1 cellular context compared by ENCODE assay signal in genomic region chr20:62182469-62183425, GRCh38.
TF ChIP-seq lines count a peak whose summit lies in the region.

Gene MTG2, plus strand, starts transcription at chr20:62183028. Its CDS starts 10,393 bp downstream, at chr20:62193421.

TF ChIP-seq in K562, 482 proteins besides CTCF, POLR2A, EP300 and RAD21 (continued from another document and continues in another):
- TF ChIP-seq ZSCAN32 (CRISPR knock-in tag; IDR thresholded peaks at IDR 0.05): no peak
- TF ChIP-seq ZNF175 (CRISPR knock-in tag; IDR thresholded peaks at IDR 0.05; ENCODE audit: low read depth): no peak
- TF ChIP-seq CGGBP1 (CRISPR knock-in tag; IDR thresholded peaks at IDR 0.05): peak; percentile 86
- TF ChIP-seq MTA2 (IDR thresholded peaks at IDR 0.05; ENCODE audit: low read depth): peak; percentile 24; the same call in 1 of the 2 replicates
- TF ChIP-seq SPI1 (IDR thresholded peaks at IDR 0.05; ENCODE audit: borderline replicate concordance, low read depth, low read length): 0 out of 2 replicates have a peak, but pooled peaks have one; percentile 20
- peak; percentile 45; the same call in 1 of the 2 replicates for TF ChIP-seq KLF13 (tag; IDR thresholded peaks at IDR 0.05; ENCODE audit: borderline replicate concordance, low read depth)
- peak; percentile 34; the same call in 1 of the 2 replicates for TF ChIP-seq KHSRP (IDR thresholded peaks at IDR 0.05)
- peak; percentile 84; the same call in 1 of the 2 replicates for TF ChIP-seq KAT7 (CRISPR knock-in tag; IDR thresholded peaks at IDR 0.05; ENCODE audit: borderline replicate concordance)
- peak; percentile 95 for TF ChIP-seq NR2C1 (IDR thresholded peaks at IDR 0.05)
- TF ChIP-seq NR2C1 (tag; IDR thresholded peaks at IDR 0.05): peak; percentile 97
- TF ChIP-seq CBFA2T2 (conservative IDR thresholded peaks at IDR 0.05): no peak
- no peak for TF ChIP-seq USF1 (CRISPR knock-in tag; IDR thresholded peaks at IDR 0.05)
- 0 out of 2 replicates have a peak, but pooled peaks have one; percentile 32 for TF ChIP-seq SAFB (IDR thresholded peaks at IDR 0.05; ENCODE audit: borderline replicate concordance, low read depth, low read length)
- TF ChIP-seq POLR2AphosphoS5 (IDR thresholded peaks at IDR 0.05; ENCODE audit: control insufficient read depth, insufficient read depth, low read depth, low read length): peak; percentile 93
- TF ChIP-seq HCFC1 (IDR thresholded peaks at IDR 0.05; ENCODE audit: low read depth, low read length): peak; percentile 85
- no peak for TF ChIP-seq ZNF699 (CRISPR knock-in tag; IDR thresholded peaks at IDR 0.05; ENCODE audit: insufficient replicate concordance)
- TF ChIP-seq FOXJ2 (tag; IDR thresholded peaks at IDR 0.05): no peak
- peak; percentile 70; the same call in 1 of the 2 replicates for TF ChIP-seq THAP7 (CRISPR knock-in tag; IDR thresholded peaks at IDR 0.05)
- TF ChIP-seq CXXC5 (CRISPR knock-in tag; IDR thresholded peaks at IDR 0.05): peak; percentile 90
- TF ChIP-seq TFAP4 (CRISPR knock-in tag; IDR thresholded peaks at IDR 0.05; ENCODE audit: borderline replicate concordance): peak; percentile 96
- 0 out of 2 replicates have a peak, but pooled peaks have one; percentile 3 for TF ChIP-seq ATF4 (CRISPR knock-in tag; IDR thresholded peaks at IDR 0.05)
- TF ChIP-seq ETS1 (conservative IDR thresholded peaks at IDR 0.05; ENCODE audit: control insufficient read depth, low read depth, low read length): peak; percentile 89
- TF ChIP-seq FOXM1 (IDR thresholded peaks at IDR 0.05; ENCODE audit: low read depth): no peak
- TF ChIP-seq FOXM1 (CRISPR knock-in tag; IDR thresholded peaks at IDR 0.05; ENCODE audit: low read depth): peak; percentile 55; the same call in 1 of the 2 replicates
- 0 out of 2 replicates have a peak, but pooled peaks have one; percentile 10 for TF ChIP-seq TAL1 (IDR thresholded peaks at IDR 0.05)
- peak in 1 of 2 experiments; percentile 41; a peak in 1 of 4 replicates for TF ChIP-seq SIX5 (IDR thresholded peaks at IDR 0.05; ENCODE audit: borderline replicate concordance in 1 of 2, insufficient read depth in 1 of 2, low read depth in 1 of 2, low read length in 2 of 2)
- TF ChIP-seq ZNF766 (CRISPR knock-in tag; conservative IDR thresholded peaks at IDR 0.05): no peak
- peak; percentile 59; the same call in 1 of the 2 replicates for TF ChIP-seq ZBTB2 (IDR thresholded peaks at IDR 0.05)
- peak; percentile 96 for TF ChIP-seq SIN3B (IDR thresholded peaks at IDR 0.05; ENCODE audit: low read depth)
- TF ChIP-seq HOXB6 (CRISPR knock-in tag; IDR thresholded peaks at IDR 0.05; ENCODE audit: borderline replicate concordance): no peak
- peak; percentile 60; the same call in 1 of the 2 replicates for TF ChIP-seq NCOA1 (IDR thresholded peaks at IDR 0.05; ENCODE audit: low read depth)
- no peak for TF ChIP-seq ZKSCAN8 (CRISPR knock-in tag; IDR thresholded peaks at IDR 0.05)
- TF ChIP-seq GTF2F1 (IDR thresholded peaks at IDR 0.05; ENCODE audit: low read depth, low read length): peak; percentile 31; the same call in 1 of the 2 replicates
- 0 out of 2 replicates have a peak, but pooled peaks have one; percentile 19 for TF ChIP-seq ZNF263 (CRISPR knock-in tag; IDR thresholded peaks at IDR 0.05; ENCODE audit: borderline replicate concordance)
- TF ChIP-seq ZC3H8 (IDR thresholded peaks at IDR 0.05): no peak
- peak; percentile 87; the same call in 1 of the 2 replicates for TF ChIP-seq NKRF (IDR thresholded peaks at IDR 0.05; ENCODE audit: borderline replicate concordance)
- peak; percentile 60 for TF ChIP-seq SP1 (CRISPR knock-in tag; IDR thresholded peaks at IDR 0.05)
- TF ChIP-seq ATF7 (IDR thresholded peaks at IDR 0.05): peak; percentile 82
- peak; percentile 98 for TF ChIP-seq C11orf30 (IDR thresholded peaks at IDR 0.05; ENCODE audit: low read depth)
- TF ChIP-seq L3MBTL2 (IDR thresholded peaks at IDR 0.05): peak; percentile 81
- peak; percentile 68; the same call in 1 of the 2 replicates for TF ChIP-seq HDAC2 (IDR thresholded peaks at IDR 0.05)
- TF ChIP-seq CCNT2 (IDR thresholded peaks at IDR 0.05; ENCODE audit: borderline replicate concordance, extremely low read depth, insufficient read length, low read depth, low read length): peak; percentile 88
- peak; percentile 99 for TF ChIP-seq GABPA (tag; conservative IDR thresholded peaks at IDR 0.05; ENCODE audit: low read depth)
- TF ChIP-seq RCOR1 (IDR thresholded peaks at IDR 0.05; ENCODE audit: borderline replicate concordance in 1 of 2, low read depth in 2 of 2, low read length in 2 of 2): peak in 1 of 2 experiments; percentile 46; a peak in 1 of 4 replicates
- TF ChIP-seq CBX3 (IDR thresholded peaks at IDR 0.05; ENCODE audit: borderline replicate concordance in 1 of 2, low read length in 2 of 2): peak in 1 of 2 experiments; percentile 31; a peak in 1 of 3 replicates
- peak; percentile 91 for TF ChIP-seq E2F8 (IDR thresholded peaks at IDR 0.05; ENCODE audit: low read depth, partially characterized antibody)
- TF ChIP-seq RREB1 (CRISPR knock-in tag; IDR thresholded peaks at IDR 0.05): peak; percentile 72; the same call in 1 of the 2 replicates
- 0 out of 2 replicates have a peak, but pooled peaks have one; percentile 56 for TF ChIP-seq DIDO1 (tag; IDR thresholded peaks at IDR 0.05; ENCODE audit: low read depth)
- peak; percentile 73 to 89 for TF ChIP-seq FOXK2 (conservative IDR thresholded peaks at IDR 0.05 in 1 of 2, IDR thresholded peaks at IDR 0.05 in 1 of 2; ENCODE audit: low read depth in 2 of 2)
